9 cellular contexts compared by ENCODE assay signal in genomic region chr2:238439912-238440311, GRCh38. TPM values are rescaled to one million over a fixed set of nuclear protein-coding genes. Genes with fewer than 3 reads are reported as not detected.
DNase-seq lines count a peak whose midpoint lies in the region; ATAC-seq, FAIRE-seq and TF ChIP-seq lines count a peak whose summit lies in the region.
"Had no signal": no experiment of that assay in that cellular context is flagged by ENCODE, and none has a peak within 500 bp of the region (broad histone marks: within the 10 kb centered on the region; RNA-seq: fewer than 3 reads in every experiment).

No MANE protein-coding gene starts in this region.

- H3K4me2 ChIP-seq in endothelial cell of umbilical vein (ENCODE audit: insufficient read depth, low read length), result no peak overlapping the region
- H3K4me2 ChIP-seq in skeletal muscle satellite cell (ENCODE audit: low read length), result peak overlapping the region; percentile 51

- POLR2A ChIA-PET in T-cell (lab: Charles Lee) (no interaction called here), endothelial cell of umbilical vein (lab: Charles Lee) (no interaction called here)

- TF ChIP-seq POLR2A in endothelial cell of umbilical vein (IDR thresholded peaks at IDR 0.05; ENCODE audit: low read depth, low read length), result no peak

- peaks cover 60% of the 10 kb centered on the region for H3K36me3 Mint-ChIP-seq in activated CD4-positive, alpha-beta T cell treated with anti-CD3 and anti-CD28 coated beads, Interleukin-2, amount 10 ng/mL, durations not matched to agents 24 days and 14 days (ENCODE audit: low read depth)
- H3K36me3 Mint-ChIP-seq in T-cell, result peaks cover 52% of the 10 kb centered on the region

- CTCF ChIA-PET in T-cell (lab: Charles Lee) (no interaction called here), endothelial cell of umbilical vein (lab: Charles Lee) (interaction anchor here (1.0 kb wide), 2 partner anchors 69 to 82 kb away, joined by 3 to 4 read pairs; no protein-coding TSS in a partner anchor)

- no peak for DNase-seq in activated CD4-positive, alpha-beta T cell treated with anti-CD3 and anti-CD28 coated beads, Interleukin-2, amount 10 ng/mL, durations not matched to agents 24 days and 14 days
- DNase-seq in activated CD4-positive, alpha-beta T cell treated with anti-CD3 and anti-CD28 coated beads for 48 hours, result no peak
- DNase-seq in T-cell, result no peak
- DNase-seq in endothelial cell of umbilical vein (ENCODE audit: low read depth, low spot score), result no peak
- no peak for DNase-seq in NCI-H2081 (lab: John Stamatoyannopoulos, UW)
- DNase-seq in midbrain (lab: John Stamatoyannopoulos, UW), result no peak
- DNase-seq: left lung had no signal

- no peak for TF ChIP-seq CTCF in endothelial cell of umbilical vein (IDR thresholded peaks at IDR 0.05; ENCODE audit: extremely low read depth in 1 of 2, insufficient read depth in 1 of 2, low read depth in 1 of 2, low read length in 2 of 2)

- no peak overlapping the region for H2AFZ ChIP-seq in endothelial cell of umbilical vein (ENCODE audit: low read depth, low read length)

- H3K27me3 ChIP-seq in endothelial cell of umbilical vein (ENCODE audit: control insufficient read depth in 2 of 2, insufficient read depth in 2 of 2, low read length in 2 of 2) (no peaks in the 10 kb centered on the region), skeletal muscle satellite cell (ENCODE audit: control insufficient read depth, insufficient read depth, low read length) (no peaks in the 10 kb centered on the region)
- H3K27me3 ChIP-seq: left lung had no signal

- H3K4me1 ChIP-seq in endothelial cell of umbilical vein (ENCODE audit: control insufficient read depth, extremely low read depth, insufficient read depth, low read length), result peaks cover 10% of the 10 kb centered on the region
- peaks cover 63% of the 10 kb centered on the region for H3K4me1 ChIP-seq in skeletal muscle satellite cell (ENCODE audit: control insufficient read depth, insufficient read depth, low read length)

- H3K27ac ChIP-seq in endothelial cell of umbilical vein (ENCODE audit: insufficient read depth, low read depth, low read length), result peak overlapping the region; percentile 60
- H3K27ac ChIP-seq: left lung had no signal

- H3K79me2 ChIP-seq in endothelial cell of umbilical vein (ENCODE audit: control insufficient read depth, insufficient read depth, low read length), result peaks cover 51% of the 10 kb centered on the region

- H3K9me3 ChIP-seq in endothelial cell of umbilical vein (replicated peaks; ENCODE audit: control insufficient read depth, insufficient read depth, low read length) (no peaks in the 10 kb centered on the region), skeletal muscle satellite cell (replicated peaks; ENCODE audit: low read length) (no peaks in the 10 kb centered on the region)
- H3K9me3 ChIP-seq: left lung had no signal

- H3K4me3 Mint-ChIP-seq in activated CD4-positive, alpha-beta T cell treated with anti-CD3 and anti-CD28 coated beads, Interleukin-2, amount 10 ng/mL, durations not matched to agents 24 days and 14 days, result no peak overlapping the region
- H3K4me3 Mint-ChIP-seq in T-cell, result peak overlapping the region in 2 of 3 donors; percentile 49 to 71

- H3K36me3 ChIP-seq in endothelial cell of umbilical vein (ENCODE audit: control insufficient read depth in 2 of 2, extremely low read depth in 1 of 2, insufficient read depth in 2 of 2, low read length in 2 of 2) (peaks cover 0 to 3% of the 10 kb centered on the region in 2 experiments), skeletal muscle satellite cell (ENCODE audit: insufficient read depth, low read length) (peaks cover 56% of the 10 kb centered on the region)

- dilution Hi-C loops in endothelial cell of umbilical vein (cut with MboI; ENCODE audit: extremely low pct_ligation_motif_present, low sequenced_read_pairs), result no loop called here

- no peaks in the 10 kb centered on the region for H3K9me3 Mint-ChIP-seq in activated CD4-positive, alpha-beta T cell treated with anti-CD3 and anti-CD28 coated beads, Interleukin-2, amount 10 ng/mL, durations not matched to agents 24 days and 14 days
- no peaks in the 10 kb centered on the region for H3K9me3 Mint-ChIP-seq in T-cell

- ATAC-seq in T-cell (replicated peaks in 1 of 4) (no peak), HG02571 (IDR thresholded peaks at IDR 0.05; ENCODE audit: unreplicated experiment) (no peak)

- no peaks in the 10 kb centered on the region for H3K27me3 Mint-ChIP-seq in activated CD4-positive, alpha-beta T cell treated with anti-CD3 and anti-CD28 coated beads, Interleukin-2, amount 10 ng/mL, durations not matched to agents 24 days and 14 days
- H3K27me3 Mint-ChIP-seq in T-cell, result no peaks in the 10 kb centered on the region

- no peak for FAIRE-seq in endothelial cell of umbilical vein (lab: Jason Lieb, UNC)

- BruUV-seq in endothelial cell of umbilical vein (replicated peaks; lab: Mats Ljungman, UMichigan), result TSS peak; percentile 45

- peaks cover 23% of the 10 kb centered on the region for H3K4me1 Mint-ChIP-seq in activated CD4-positive, alpha-beta T cell treated with anti-CD3 and anti-CD28 coated beads, Interleukin-2, amount 10 ng/mL, durations not matched to agents 24 days and 14 days
- H3K4me1 Mint-ChIP-seq in T-cell, result peaks cover 61 to 70% (median 64%) of the 10 kb centered on the region in 3 donors

- H3K9ac ChIP-seq in endothelial cell of umbilical vein (replicated peaks; ENCODE audit: extremely low read depth, insufficient read depth, low read length) (peak overlapping the region; percentile 34), skeletal muscle satellite cell (ENCODE audit: low read depth, low read length) (peak overlapping the region; percentile 53)

- H3K4me3 ChIP-seq in endothelial cell of umbilical vein (replicated peaks in 1 of 3; ENCODE audit: insufficient read depth in 1 of 3, low read depth in 1 of 3, low read length in 3 of 3) (no peak overlapping the region), skeletal muscle satellite cell (ENCODE audit: low read length) (peak overlapping the region; percentile 18)
- H3K4me3 ChIP-seq: left lung had no signal

- no peaks in the 10 kb centered on the region for H4K20me1 ChIP-seq in endothelial cell of umbilical vein (replicated peaks; ENCODE audit: control insufficient read depth, extremely low read depth, insufficient read depth, low read length)

- peak overlapping the region; percentile 21 for H3K27ac Mint-ChIP-seq in activated CD4-positive, alpha-beta T cell treated with anti-CD3 and anti-CD28 coated beads, Interleukin-2, amount 10 ng/mL, durations not matched to agents 24 days and 14 days
- peak overlapping the region; percentile 25 to 63 for H3K27ac Mint-ChIP-seq in T-cell

- H3K9me1 ChIP-seq in endothelial cell of umbilical vein (replicated peaks; ENCODE audit: control insufficient read depth, extremely low read depth, insufficient read depth, low read length), result no peaks in the 10 kb centered on the region

- intact Hi-C loops in activated CD4-positive, alpha-beta T cell treated with anti-CD3 and anti-CD28 coated beads, Interleukin-2, amount 10 ng/mL, durations not matched to agents 24 days and 14 days (cut with micrococcal nuclease), result loop anchor here (1.0 kb wide), 1 partner anchor 13 kb away; no protein-coding TSS in a partner anchor
- intact Hi-C loops in endothelial cell of umbilical vein (cut with micrococcal nuclease), result no loop called here

TF ChIP-seq in endothelial cell of umbilical vein, 7 proteins besides CTCF, POLR2A, EP300 and RAD21:
- TF ChIP-seq GATA2 (IDR thresholded peaks at IDR 0.05; ENCODE audit: insufficient read depth, insufficient read length, low read depth, low read length) (no peak), JUN (IDR thresholded peaks at IDR 0.05; ENCODE audit: borderline replicate concordance, insufficient read depth, insufficient read length, low read depth) (no peak), POLR2AphosphoS5 (IDR thresholded peaks at IDR 0.05; ENCODE audit: insufficient read depth, low read depth, low read length) (no peak), MYC (IDR thresholded peaks at IDR 0.05; ENCODE audit: low read depth, low read length) (no peak), FOS (IDR thresholded peaks at IDR 0.05; ENCODE audit: borderline replicate concordance, insufficient read depth, low read length) (no peak), EZH2 (IDR thresholded peaks at IDR 0.05; ENCODE audit: borderline replicate concordance, low read depth, low read length, severe bottlenecking) (no peak), MAX (IDR thresholded peaks at IDR 0.05; ENCODE audit: insufficient read depth, insufficient read length) (no peak)

RNA-seq across cellular contexts. Expression of gene ASB1, which starts 13.2 kb away (rescaled TPM):
- 33.9 and 34.8 TPM in 2 replicates for total RNA-seq in activated CD4-positive, alpha-beta T cell treated with anti-CD3 and anti-CD28 coated beads, Interleukin-2, amount 10 ng/mL, durations not matched to agents 24 days and 14 days
- 10 to 100 TPM; 28.6 to 44.1 (median 42.3) TPM for total RNA-seq in T-cell
- total RNA-seq in endothelial cell of umbilical vein, result 16.2 and 16.7 TPM in 2 replicates
- polyA plus RNA-seq in endothelial cell of umbilical vein, result 12.3 and 12.9 TPM in 2 replicates
- polyA plus RNA-seq in endothelial cell of umbilical vein (2011; cell fraction: cytosol; rRNA removed), result 10.0 and 12.8 TPM in 2 replicates
- polyA plus RNA-seq in endothelial cell of umbilical vein (2011; cell fraction: nucleus; rRNA removed), result 20.4 and 29.6 TPM in 2 replicates
- 15.9 and 20.9 TPM in 2 replicates for polyA plus RNA-seq in endothelial cell of umbilical vein (2012)
- polyA minus RNA-seq in endothelial cell of umbilical vein, result 18.1 and 19.0 TPM in 2 replicates
- polyA minus RNA-seq in endothelial cell of umbilical vein (2011; cell fraction: cytosol; rRNA and poly(A)+ RNA removed), result 7.8 TPM
- polyA minus RNA-seq in endothelial cell of umbilical vein (2011; cell fraction: nucleus; rRNA and poly(A)+ RNA removed), result 7.3 and 10.1 TPM in 2 replicates
- 29.5 and 35.0 TPM in 2 replicates for total RNA-seq in skeletal muscle satellite cell (2012; rRNA removed)
